21 cellular contexts compared by ENCODE assay signal in the genomic region with DNA sequence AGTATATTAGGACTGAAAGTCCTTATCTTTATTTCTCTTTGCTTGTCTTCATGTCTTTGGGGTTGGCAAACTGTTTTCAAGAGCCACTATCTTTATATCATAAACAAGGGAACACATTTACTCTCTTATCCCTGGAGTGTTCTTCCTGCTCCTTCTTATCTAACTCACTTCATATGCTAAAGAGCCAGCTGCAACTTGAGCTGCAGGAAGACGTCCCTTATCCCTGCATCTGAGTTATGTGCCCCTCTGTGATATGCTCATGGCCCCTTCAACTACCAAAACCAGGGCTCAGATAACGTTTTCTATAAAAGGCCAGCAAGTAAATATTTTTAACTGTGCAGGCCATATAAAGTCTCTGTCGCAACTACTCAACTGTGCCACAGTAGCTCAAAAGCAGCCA.
"Had no signal": no experiment of that assay in that cellular context is flagged by ENCODE, and none has a peak within 500 bp of the region (broad histone marks: within the 10 kb centered on the region; RNA-seq: fewer than 3 reads in every experiment).

No MANE protein-coding gene starts in this region.

- H3K4me1 ChIP-seq: spleen, tibial artery, upper lobe of right lung, vagina had no signal

- H3K36me3 Mint-ChIP-seq: natural killer cell; stimulated activated memory B cell treated with anti-CD40 and anti-IgM and Interleukin-4, amounts not matched to agents 10 μg/mL and 1 μg/mL and 100 μg/mL, for 72 hours had no signal

- H3K4me3 ChIP-seq: lung, spleen, tibial artery, upper lobe of right lung, vagina had no signal

- H3K4me1 Mint-ChIP-seq: natural killer cell; neural crest cell; stimulated activated memory B cell treated with anti-CD40 and anti-IgM and Interleukin-4, amounts not matched to agents 10 μg/mL and 1 μg/mL and 100 μg/mL, for 72 hours had no signal

- H3K9me3 ChIP-seq: tibial artery, upper lobe of right lung, vagina had no signal

- H3K27me3 Mint-ChIP-seq: stimulated activated memory B cell treated with anti-CD40 and anti-IgM and Interleukin-4, amounts not matched to agents 10 μg/mL and 1 μg/mL and 100 μg/mL, for 72 hours; stimulated activated naive CD8-positive, alpha-beta T cell treated with anti-CD3 and anti-CD28 coated beads, Interleukin-15, Interleukin-2, amounts not matched to agents 100 ng/mL and 50 ng/mL, for 24 hours had no signal

- H3K27me3 ChIP-seq: spleen, tibial artery, upper lobe of right lung, vagina had no signal

- ATAC-seq: left colon; left ventricle myocardium superior; natural killer cell; sciatic nerve; stimulated activated memory B cell treated with anti-CD40 and anti-IgM and Interleukin-4, amounts not matched to agents 10 μg/mL and 1 μg/mL and 100 μg/mL, for 72 hours; upper lobe of right lung had no signal

- H3K27ac Mint-ChIP-seq: natural killer cell; stimulated activated memory B cell treated with anti-CD40 and anti-IgM and Interleukin-4, amounts not matched to agents 10 μg/mL and 1 μg/mL and 100 μg/mL, for 72 hours; stimulated activated naive CD8-positive, alpha-beta T cell treated with anti-CD3 and anti-CD28 coated beads, Interleukin-15, Interleukin-2, amounts not matched to agents 100 ng/mL and 50 ng/mL, for 24 hours had no signal

- H3K36me3 ChIP-seq: spleen, tibial artery, upper lobe of right lung, vagina had no signal

- H3K4me3 Mint-ChIP-seq: natural killer cell; neural crest cell; stimulated activated memory B cell treated with anti-CD40 and anti-IgM and Interleukin-4, amounts not matched to agents 10 μg/mL and 1 μg/mL and 100 μg/mL, for 72 hours; stimulated activated naive CD8-positive, alpha-beta T cell treated with anti-CD3 and anti-CD28 coated beads, Interleukin-15, Interleukin-2, amounts not matched to agents 100 ng/mL and 50 ng/mL, for 24 hours had no signal

- DNase-seq: dermis blood vessel endothelial cell; foreskin melanocyte; head of caudate nucleus; hippocampal formation; left colon; left ventricle myocardium superior; mesenchymal stem cell; natural killer cell; posterior cingulate gyrus; spleen; stimulated activated CD4-positive, alpha-beta T cell treated with anti-CD3 and anti-CD28 coated beads, Interleukin-15, amount 100 ng/mL, for 24 hours; stimulated activated CD4-positive, alpha-beta T cell treated with anti-CD3 and anti-CD28 coated beads, Interleukin-1b, Interleukin-23, amount 100 ng/mL, for 48 hours; stimulated activated CD4-positive, alpha-beta T cell treated with anti-CD3 and anti-CD28 coated beads, Interleukin-4, amount 100 ng/mL, for 24 hours; tibial artery; upper lobe of right lung had no signal

- H3K9me3 Mint-ChIP-seq: stimulated activated memory B cell treated with anti-CD40 and anti-IgM and Interleukin-4, amounts not matched to agents 10 μg/mL and 1 μg/mL and 100 μg/mL, for 72 hours had no signal

- H3K27ac ChIP-seq: spleen, tibial artery, upper lobe of right lung, vagina had no signal
